In genomic region chr7:7564323-7564780, GRCh38 we compare ENCODE assay signal across 10 cellular contexts. TPM values are rescaled to one million over a fixed set of nuclear protein-coding genes. Genes with fewer than 3 reads are reported as not detected.
DNase-seq lines count a peak whose midpoint lies in the region; ATAC-seq and TF ChIP-seq lines count a peak whose summit lies in the region.
"Had no signal": no experiment of that assay in that cellular context is flagged by ENCODE, and none has a peak within 500 bp of the region (broad histone marks: within the 10 kb centered on the region; RNA-seq: fewer than 3 reads in every experiment).

No MANE protein-coding gene starts in this region.

- no peak for TF ChIP-seq CTCF in lower leg skin (IDR thresholded peaks at IDR 0.05)

- DNase-seq in AG20443 (ENCODE audit: low spot score) = peak; percentile 58
- peak; percentile 90 for DNase-seq in LoVo (ENCODE audit: low spot score)
- DNase-seq in astrocyte of the hippocampus (ENCODE audit: low read depth, low spot score) = peak; percentile 56
- peak; percentile 89 for DNase-seq in kidney glomerular epithelial cell (lab: John Stamatoyannopoulos, UW)
- no peak for DNase-seq in lower leg skin (ENCODE audit: low spot score in 2 of 2)
- DNase-seq in C1 segment of cervical spinal cord (lab: John Stamatoyannopoulos, UW) = no peak
- DNase-seq in COR-L47 (lab: John Stamatoyannopoulos, UW) = no peak

- no peak for TF ChIP-seq POLR2A in lower leg skin (IDR thresholded peaks at IDR 0.05)

- H3K4me3 ChIP-seq in lower leg skin (ENCODE audit: low read depth, poor library complexity, severe bottlenecking) = no peak overlapping the region
- H3K4me3 ChIP-seq: lung had no signal

- intact Hi-C loops in lower leg skin (cut with DNase I; ENCODE audit: low total_unique reads) = no loop called here

- 58 to 63% methylated on average over 3 of the region's 3 CpGs for WGBS in lower leg skin, 2 donors

- ATAC-seq in GM18498 (IDR thresholded peaks at IDR 0.05; ENCODE audit: unreplicated experiment) = no peak

RNA-seq across cellular contexts. Expression of gene MIOS, which starts 2.3 kb away (rescaled TPM):
- 10 to 100 TPM; 37.6 to 65.6 (median 52.3) TPM for total RNA-seq in lower leg skin

RNA-seq across cellular contexts. Expression of gene COL28A1, which starts 28.7 kb away (rescaled TPM):
- total RNA-seq in lower leg skin = 10 to 100 TPM in 1 of 4 donors, 1 to 10 TPM in 3; 1.6 to 10.5 (median 3.2) TPM
- total RNA-seq: dermis microvascular lymphatic vessel endothelial cell had no signal

Comparison
In these comparisons a context has a peak if more than half of its experiments do, and no peak if none do; other contexts are left out.
1. DNase-seq: peak in AG20443 (single experiment), LoVo (single experiment), astrocyte of the hippocampus (single experiment) and kidney glomerular epithelial cell (single experiment); none in lower leg skin (0 of 2), C1 segment of cervical spinal cord (0 of 14) and COR-L47 (single experiment).